Comparison of ENCODE assay signal across 1 cellular context in genomic region chr22:43892183-43892894, GRCh38.
TF ChIP-seq lines count a peak whose summit lies in the region.

No MANE protein-coding gene starts in this region.

TF ChIP-seq in GM23338, 12 proteins besides CTCF, POLR2A, EP300 and RAD21 (continued from another document):
- TF ChIP-seq POLR2AphosphoS5 (IDR thresholded peaks at IDR 0.05; ENCODE audit: low read depth) (no peak), ETS1 (IDR thresholded peaks at IDR 0.05) (no peak), EZH2 (IDR thresholded peaks at IDR 0.05; ENCODE audit: low read depth, unreplicated experiment) (no peak), CREB1 (CRISPR knock-in tag; IDR thresholded peaks at IDR 0.05; ENCODE audit: low read depth) (no peak), NANOG (IDR thresholded peaks at IDR 0.05; ENCODE audit: borderline replicate concordance) (no peak), ZNF114 (CRISPR knock-in tag; IDR thresholded peaks at IDR 0.05) (no peak), ZNF331 (CRISPR knock-in tag; IDR thresholded peaks at IDR 0.05; ENCODE audit: low read depth) (no peak), REST (IDR thresholded peaks at IDR 0.05; ENCODE audit: unreplicated experiment) (no peak)
